26 cellular contexts compared by ENCODE assay signal in genomic region chr16:81142864-81143263, GRCh38. TPM values are rescaled to one million over a fixed set of nuclear protein-coding genes. Genes with fewer than 3 reads are reported as not detected.
A peak's percentile ranks its signal among the peaks of the same experiment; 100 is the strongest.
DNase-seq lines count a peak whose midpoint lies in the region; ATAC-seq, FAIRE-seq and TF ChIP-seq lines count a peak whose summit lies in the region.
"Had no signal": no experiment of that assay in that cellular context is flagged by ENCODE, and none has a peak within 500 bp of the region (broad histone marks: within the 10 kb centered on the region; RNA-seq: fewer than 3 reads in every experiment).

No MANE protein-coding gene starts in this region.

- no peak overlapping the region for H3K4ac ChIP-seq in H1 (replicated peaks; ENCODE audit: insufficient read length, low read depth, low read length)

- H3K36me3 Mint-ChIP-seq in Caco-2 (ENCODE audit: insufficient read depth, unreplicated experiment) (peaks cover 9% of the 10 kb centered on the region), mesothelial cell of epicardium (no peaks in the 10 kb centered on the region), progenitor cell of endocrine pancreas (ENCODE audit: insufficient read depth) (no peaks in the 10 kb centered on the region)
- no peaks in the 10 kb centered on the region for H3K36me3 Mint-ChIP-seq in activated naive CD8-positive, alpha-beta T cell treated with anti-CD3 and anti-CD28 coated beads for 36 hours

- H3K4me3 ChIP-seq in Caco-2 (ENCODE audit: low read depth, low read length) (no peak overlapping the region), H7 (ENCODE audit: insufficient read depth, low read depth, low read length) (no peak overlapping the region), H1 (ENCODE audit: extremely low read depth in 1 of 4, insufficient read depth in 2 of 4, low read depth in 3 of 4, low read length in 4 of 4) (no peak overlapping the region)
- H3K4me3 ChIP-seq: GM12878 had no signal

- no peak for TF ChIP-seq POLR2A in H1 (IDR thresholded peaks at IDR 0.05; ENCODE audit: control extremely low read depth in 1 of 2, low read depth in 2 of 2, low read length in 2 of 2)

- no peak overlapping the region for H2AK5ac ChIP-seq in H1 (ENCODE audit: low read depth, low read length)

- intact Hi-C loops in Caco-2 (cut with micrococcal nuclease; ENCODE audit: unreplicated experiment), result loop anchor here (5.0 kb wide), 2 partner anchors 46 to 66 kb away; partner anchors contain the start of genes C16orf46 and GCSH

- H3K27ac ChIP-seq in H1 (ENCODE audit: low read depth, low read length), result no peak overlapping the region

- H4K8ac ChIP-seq in H1 (ENCODE audit: extremely low read depth, insufficient read depth, low read length), result no peak overlapping the region

- no peak overlapping the region for H2BK20ac ChIP-seq in H1 (ENCODE audit: low read length)

- ATAC-seq in GM21576 (IDR thresholded peaks at IDR 0.05; ENCODE audit: unreplicated experiment), result no peak
- ATAC-seq: GM12878, HepG2 had no signal

- H3K18ac ChIP-seq in H1 (ENCODE audit: extremely low read depth, low read length), result no peak overlapping the region; the same call in 1 of the 2 replicates

- no peak overlapping the region for H4K5ac ChIP-seq in H1 (ENCODE audit: insufficient read length, low read depth, low read length)

- H3K27me3 Mint-ChIP-seq in Caco-2 (ENCODE audit: insufficient read depth, unreplicated experiment), result no peaks in the 10 kb centered on the region
- no peaks in the 10 kb centered on the region for H3K27me3 Mint-ChIP-seq in mesothelial cell of epicardium (ENCODE audit: low read depth)
- peaks cover 7% of the 10 kb centered on the region for H3K27me3 Mint-ChIP-seq in activated naive CD8-positive, alpha-beta T cell treated with anti-CD3 and anti-CD28 coated beads for 36 hours
- no peaks in the 10 kb centered on the region for H3K27me3 Mint-ChIP-seq in progenitor cell of endocrine pancreas

- no peak overlapping the region for H2AFZ ChIP-seq in H1 (ENCODE audit: low read length)

- H2BK12ac ChIP-seq in H1 (ENCODE audit: low read depth, low read length), result no peak overlapping the region

- TF ChIP-seq CTCF in Caco-2 (IDR thresholded peaks at IDR 0.05; ENCODE audit: insufficient read depth in 1 of 2, low read depth in 1 of 2, low read length in 1 of 2, severe bottlenecking in 1 of 2, unreplicated experiment in 1 of 2) (peak in 1 of 2 experiments; percentile 9), H1 (IDR thresholded peaks at IDR 0.05; ENCODE audit: control extremely low read depth in 1 of 3, insufficient read depth in 1 of 3, low read depth in 1 of 3, low read length in 3 of 3) (peak in 1 of 3 experiments; percentile 1; a peak in 1 of 4 replicates), mesothelial cell of epicardium (IDR thresholded peaks at IDR 0.05; ENCODE audit: unreplicated experiment) (no peak), progenitor cell of endocrine pancreas (IDR thresholded peaks at IDR 0.05; ENCODE audit: unreplicated experiment) (no peak)

- H3K27me3 ChIP-seq in Caco-2 (replicated peaks; ENCODE audit: control insufficient read depth, insufficient read depth, low read length) (no peaks in the 10 kb centered on the region), H7 (ENCODE audit: control insufficient read depth, insufficient read depth, low read length) (no peaks in the 10 kb centered on the region), H1 (replicated peaks in 1 of 4; ENCODE audit: control insufficient read depth in 3 of 4, extremely low read depth in 1 of 4, insufficient read depth in 3 of 4, low read length in 3 of 4) (no peaks in the 10 kb centered on the region)

- H4K20me1 ChIP-seq in H1 (replicated peaks in 1 of 2; ENCODE audit: control insufficient read depth in 1 of 2, insufficient read depth in 2 of 2, low read length in 2 of 2), result no peaks in the 10 kb centered on the region

- H3K79me1 ChIP-seq in H1 (ENCODE audit: low read depth, low read length), result no peaks in the 10 kb centered on the region

- H3K4me3 Mint-ChIP-seq in Caco-2 (ENCODE audit: unreplicated experiment) (no peak overlapping the region), mesothelial cell of epicardium (no peak overlapping the region), progenitor cell of endocrine pancreas (ENCODE audit: low read depth) (no peak overlapping the region)
- no peak overlapping the region for H3K4me3 Mint-ChIP-seq in activated naive CD8-positive, alpha-beta T cell treated with anti-CD3 and anti-CD28 coated beads for 36 hours
- H3K4me3 Mint-ChIP-seq: HFFc6 had no signal

- TF ChIP-seq EP300 in H1 (IDR thresholded peaks at IDR 0.05; ENCODE audit: borderline replicate concordance in 1 of 2, low read depth in 2 of 2, low read length in 2 of 2), result no peak

- POLR2A ChIA-PET in Caco-2 (lab: Charles Lee) (no interaction called here), H1 (lab: Charles Lee; ENCODE audit: partially characterized antibody) (interaction anchor here (0.6 to 1.3 kb wide), 3 partner anchors 38 to 68 kb away, joined by 3 read pairs; no protein-coding TSS in a partner anchor)

- no peak overlapping the region for H2BK120ac ChIP-seq in H1 (replicated peaks; ENCODE audit: low read depth, low read length)

- H3K9me3 Mint-ChIP-seq in Caco-2 (ENCODE audit: unreplicated experiment), result no peaks in the 10 kb centered on the region
- H3K9me3 Mint-ChIP-seq in mesothelial cell of epicardium, result no peaks in the 10 kb centered on the region
- H3K9me3 Mint-ChIP-seq in activated naive CD8-positive, alpha-beta T cell treated with anti-CD3 and anti-CD28 coated beads for 36 hours, result no peaks in the 10 kb centered on the region
- H3K9me3 Mint-ChIP-seq in progenitor cell of endocrine pancreas (ENCODE audit: low read depth), result no peaks in the 10 kb centered on the region
- H3K9me3 Mint-ChIP-seq: HFFc6 had no signal

- BruUV-seq in Caco-2 (replicated peaks; lab: Mats Ljungman, UMichigan), result no TSS peak

- H3K9me3 ChIP-seq in Caco-2, result no peaks in the 10 kb centered on the region
- no peaks in the 10 kb centered on the region for H3K9me3 ChIP-seq in H1 (ENCODE audit: insufficient read depth in 2 of 2, low read depth in 1 of 2, low read length in 1 of 2)

- H3K4me1 Mint-ChIP-seq in Caco-2 (ENCODE audit: low read depth, unreplicated experiment) (peaks cover 11% of the 10 kb centered on the region), mesothelial cell of epicardium (peaks cover 2% of the 10 kb centered on the region), progenitor cell of endocrine pancreas (ENCODE audit: low read depth) (no peaks in the 10 kb centered on the region)
- no peaks in the 10 kb centered on the region for H3K4me1 Mint-ChIP-seq in activated naive CD8-positive, alpha-beta T cell treated with anti-CD3 and anti-CD28 coated beads for 36 hours

- no peak overlapping the region for H3K56ac ChIP-seq in H1 (replicated peaks; ENCODE audit: insufficient read length, low read depth, low read length)

- DNase-seq in Caco-2 (no peak), H7 (peak; percentile 65), H1 (ENCODE audit: low read depth in 1 of 2, low spot score in 2 of 2) (no peak), mesothelial cell of epicardium (ENCODE audit: low spot score in 2 of 2, unreplicated experiment in 2 of 2) (no peak), progenitor cell of endocrine pancreas (ENCODE audit: low spot score, unreplicated experiment) (no peak), NCI-H69 (lab: John Stamatoyannopoulos, UW) (no peak)
- no peak for DNase-seq in activated naive CD8-positive, alpha-beta T cell treated with anti-CD3 and anti-CD28 coated beads for 36 hours
- DNase-seq: DMS 273 treated with DMSO at 0.1 percent for 48 hours, DMS79, EL, GDM1, HFFc6, Karpas-422, NCI-H1092 treated with DMSO at 0.1 percent for 48 hours, NCI-H1436, NCI-H187, NCI-H2171 treated with DMSO at 0.1 percent for 48 hours, NCI-H345, NCI-H510A treated with DMSO at 0.1 percent for 48 hours, NCI-H748 treated with DMSO at 0.1 percent for 48 hours, RPMI8226, SHP77 had no signal

- 83% methylated on average over 12 of the region's 12 CpGs; no CpG with 5 or more reads in 1 of the 2 experiments for WGBS in H1 (ENCODE audit: extremely low coverage in 1 of 2, insufficient coverage in 1 of 2, insufficient read length in 1 of 2, insufficient replicate concordance in 2 of 2, low coverage in 1 of 2, low lambda C conversion rate in 2 of 2, missing lambda C conversion rate in 1 of 2), 2 experiments

- H3K4me2 ChIP-seq in H1 (ENCODE audit: insufficient read depth in 1 of 2, low read depth in 2 of 2, low read length in 2 of 2), result no peak overlapping the region

- H4K91ac ChIP-seq in H1 (replicated peaks; ENCODE audit: insufficient read length, low read length), result no peak overlapping the region

- CTCF ChIA-PET in Caco-2 (lab: Charles Lee), result interaction anchor here (1.3 kb wide), 1 partner anchor 107 kb away, joined by 5 read pairs; the partner anchor contains the start of gene ATMIN
- CTCF ChIA-PET in H1 (lab: Charles Lee; ENCODE audit: partially characterized antibody), result interaction anchor here (0.6 to 3.0 kb wide), 14 partner anchors 9 to 176 kb away, joined by 3 to 24 read pairs (median 4); no protein-coding TSS in a partner anchor

- peak overlapping the region; percentile 1 for H3K27ac Mint-ChIP-seq in Caco-2 (ENCODE audit: unreplicated experiment)
- H3K27ac Mint-ChIP-seq in mesothelial cell of epicardium, result peak overlapping the region; percentile 52
- no peak overlapping the region for H3K27ac Mint-ChIP-seq in activated naive CD8-positive, alpha-beta T cell treated with anti-CD3 and anti-CD28 coated beads for 36 hours
- no peak overlapping the region for H3K27ac Mint-ChIP-seq in progenitor cell of endocrine pancreas
- H3K27ac Mint-ChIP-seq: HFFc6 had no signal

- H3K36me3 ChIP-seq in Caco-2 (ENCODE audit: control insufficient read depth, insufficient read depth, low read length) (no peaks in the 10 kb centered on the region), H7 (replicated peaks; ENCODE audit: control insufficient read depth, insufficient read depth, low read length) (no peaks in the 10 kb centered on the region), H1 (ENCODE audit: control insufficient read depth in 2 of 4, insufficient read depth in 4 of 4, low read length in 3 of 4) (no peaks in the 10 kb centered on the region)

- H3K79me2 ChIP-seq in H1 (ENCODE audit: control insufficient read depth in 1 of 2, insufficient read depth in 2 of 2, low read length in 2 of 2), result no peaks in the 10 kb centered on the region

- TF ChIP-seq RAD21 in H1 (IDR thresholded peaks at IDR 0.05 in 1 of 2, conservative IDR thresholded peaks at IDR 0.05 in 1 of 2; ENCODE audit: low read depth in 2 of 2, low read length in 2 of 2), result peak; percentile 13 to 32; a peak in 2 of 4 replicates

- peak overlapping the region; percentile 61; the same call in 1 of the 2 replicates for H2BK15ac ChIP-seq in H1 (ENCODE audit: low read length)

- peak overlapping the region; percentile 56; the same call in 1 of the 2 replicates for H2BK5ac ChIP-seq in H1 (ENCODE audit: low read depth, low read length)

- no peak overlapping the region for H3K23ac ChIP-seq in H1 (ENCODE audit: insufficient read length)

- no peaks in the 10 kb centered on the region for H3K23me2 ChIP-seq in H1 (ENCODE audit: low read depth, low read length)

- FAIRE-seq in H1 (lab: Jason Lieb, UNC), result no peak
- FAIRE-seq: GM12878, H54, HepG2 had no signal

- H3K14ac ChIP-seq in H1 (ENCODE audit: insufficient read length), result no peak overlapping the region

- peaks cover 33% of the 10 kb centered on the region for H3K4me1 ChIP-seq in Caco-2
- H3K4me1 ChIP-seq in H1 (replicated peaks in 1 of 4; ENCODE audit: control insufficient read depth in 3 of 4, insufficient read depth in 4 of 4, low read length in 3 of 4), result peaks cover 0 to 3% (median 1%) of the 10 kb centered on the region in 4 experiments; a peak in 3 of 7 replicates

- H3K9ac ChIP-seq in H1 (replicated peaks in 1 of 4; ENCODE audit: extremely low read depth in 1 of 4, low read depth in 3 of 4, low read length in 3 of 4), result no peak overlapping the region; a peak in 1 of 7 replicates

RNA-seq across cellular contexts. Expression of gene GCSH, which starts 46.7 kb away (rescaled TPM):
- total RNA-seq in Caco-2 (2022) (105 and 115 TPM in 2 replicates), mesothelial cell of epicardium (31.6 to 37.6 TPM (median 34.8 TPM) in 3 replicates), progenitor cell of endocrine pancreas (57.0 and 58.9 TPM in 2 replicates)
- 54.5 and 79.0 TPM in 2 replicates for total RNA-seq in H7 (2014; rRNA removed; shearing (Covaris generic))
- 103 and 108 TPM in 2 replicates for total RNA-seq in H1 (2021; fragmentation: NEBNext Ultra II Directional; extraction: Animal tissue kit (Norgen Biotek cat#: 25700))
- polyA plus RNA-seq in H1 (2011; rRNA removed), result 25.1 and 28.2 TPM in 2 replicates
- polyA plus RNA-seq in H1 (2011; cell fraction: cytosol; rRNA removed), result 56.5 TPM
- 28.5 TPM for polyA plus RNA-seq in H1 (2011; cell fraction: nucleus; rRNA removed)
- 31.9 to 88.2 TPM (median 35.2 TPM) in 4 replicates for polyA plus RNA-seq in H1 (2012, experiment 1 of 2)
- 62.6 TPM for polyA plus RNA-seq in H1 (2012, experiment 2 of 2)
- 120 TPM for polyA plus RNA-seq in H1 (2013, experiment 1 of 2)
- 119 TPM for polyA plus RNA-seq in H1 (2013, experiment 2 of 2)
- 3.6 and 4.5 TPM in 2 replicates for polyA minus RNA-seq in H1 (2011; rRNA and poly(A)+ RNA removed)
- polyA minus RNA-seq in H1 (2011; cell fraction: cytosol; rRNA and poly(A)+ RNA removed), result 48.0 TPM
- 22.8 TPM for polyA minus RNA-seq in H1 (2011; cell fraction: nucleus; rRNA and poly(A)+ RNA removed)
- 10 to 100 TPM; 31.7 to 33.6 TPM for total RNA-seq in activated naive CD8-positive, alpha-beta T cell treated with anti-CD3 and anti-CD28 coated beads for 36 hours

Comparison
In these comparisons a context has a peak if more than half of its experiments do, and no peak if none do; other contexts are left out.
1. H3K27ac Mint-ChIP-seq: peak in Caco-2 (single experiment) and mesothelial cell of epicardium (single experiment); none in activated naive CD8-positive, alpha-beta T cell treated with anti-CD3 and anti-CD28 coated beads for 36 hours (single experiment) and progenitor cell of endocrine pancreas (single experiment).